13 cellular contexts compared by ENCODE assay signal in the genomic region with DNA sequence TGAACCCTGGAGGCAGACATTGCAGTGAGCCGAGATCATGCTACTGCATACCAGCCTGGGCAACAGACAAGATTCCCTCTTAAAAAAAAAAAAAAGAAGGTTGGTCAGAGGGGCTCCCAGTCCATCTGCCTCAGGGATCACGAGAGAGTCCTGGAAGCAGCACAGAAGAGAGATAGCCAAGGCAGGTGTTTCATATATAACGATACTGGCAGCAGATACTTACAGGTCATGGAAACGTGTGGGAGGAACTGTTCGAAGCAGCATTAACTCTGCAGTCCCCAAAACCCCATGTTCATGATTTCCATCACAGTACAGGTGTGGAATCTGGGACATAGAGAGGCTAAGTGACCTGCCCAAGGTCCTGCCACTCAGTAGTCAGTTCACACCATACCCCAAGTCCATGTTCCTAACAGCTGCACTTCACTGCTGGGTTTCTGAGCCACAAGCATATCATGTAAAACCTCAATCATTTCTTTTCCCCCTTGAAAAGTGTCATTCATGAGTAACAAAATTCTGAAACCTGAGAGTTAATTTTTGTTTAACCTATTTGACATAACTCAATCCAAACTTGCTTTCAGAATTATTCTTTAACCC.
"Had no signal": no experiment of that assay in that cellular context is flagged by ENCODE, and none has a peak within 500 bp of the region (broad histone marks: within the 10 kb centered on the region; RNA-seq: fewer than 3 reads in every experiment).

No MANE protein-coding gene starts in this region.

- H3K9me3 Mint-ChIP-seq: natural killer cell had no signal

- H3K36me3 ChIP-seq: prostate gland had no signal

- FAIRE-seq: TTC549 had no signal

- DNase-seq: activated gamma-delta T cell treated with Interleukin-2 at 50 U/mL for 16 hours; brain microvascular endothelial cell; foreskin keratinocyte; left colon; natural killer cell; sigmoid colon; stimulated activated CD4-positive, alpha-beta T cell treated with anti-CD3 and anti-CD28 coated beads, Interleukin-12 subunit alpha, Interleukin-12 subunit beta, amount 100 ng/mL, for 4 hours; stimulated activated naive CD4-positive, alpha-beta T cell treated with Interleukin-2 at 50 U/mL for 16 hours; T-helper 2 cell had no signal

- H3K27ac ChIP-seq: brain microvascular endothelial cell, foreskin keratinocyte had no signal

- H3K27me3 ChIP-seq: brain microvascular endothelial cell, foreskin keratinocyte, sigmoid colon had no signal

- H3K27ac Mint-ChIP-seq: natural killer cell had no signal

- H3K4me3 Mint-ChIP-seq: natural killer cell had no signal

- H3K9me3 ChIP-seq: prostate gland, sigmoid colon, thoracic aorta had no signal

- H3K4me3 ChIP-seq: lung, prostate gland, sigmoid colon had no signal

- ATAC-seq: foreskin keratinocyte, left colon, natural killer cell had no signal
